8 cellular contexts compared by ENCODE assay signal in the genomic region with DNA sequence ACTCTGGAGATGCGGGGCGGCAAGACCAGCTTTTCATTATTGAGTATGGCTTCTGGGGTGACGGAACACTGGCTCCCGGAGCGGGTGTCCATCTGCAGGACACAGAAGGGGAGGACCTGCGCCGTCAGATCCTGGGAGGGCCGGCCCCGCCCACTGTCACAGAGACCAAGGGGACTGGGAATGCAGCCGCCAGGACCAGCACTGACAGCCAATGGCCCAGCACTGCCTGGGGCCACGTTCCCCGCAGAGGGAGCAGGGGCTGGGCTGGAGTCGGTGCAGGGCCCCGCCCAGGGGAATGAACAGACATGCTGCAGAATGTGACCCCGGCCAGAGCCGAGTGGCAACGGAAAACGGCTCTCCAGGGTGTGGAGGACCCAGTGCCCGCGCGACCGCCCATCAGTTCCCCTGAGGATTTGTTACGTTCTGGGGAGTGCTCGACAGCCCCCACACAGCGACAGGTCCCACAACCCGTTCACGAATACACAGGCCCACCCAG. TPM values are rescaled to one million over a fixed set of nuclear protein-coding genes. Genes with fewer than 3 reads are reported as not detected.
A peak's percentile ranks its signal among the peaks of the same experiment; 100 is the strongest.
DNase-seq lines count a peak whose midpoint lies in the region; TF ChIP-seq lines count a peak whose summit lies in the region.

A gene with protein sequence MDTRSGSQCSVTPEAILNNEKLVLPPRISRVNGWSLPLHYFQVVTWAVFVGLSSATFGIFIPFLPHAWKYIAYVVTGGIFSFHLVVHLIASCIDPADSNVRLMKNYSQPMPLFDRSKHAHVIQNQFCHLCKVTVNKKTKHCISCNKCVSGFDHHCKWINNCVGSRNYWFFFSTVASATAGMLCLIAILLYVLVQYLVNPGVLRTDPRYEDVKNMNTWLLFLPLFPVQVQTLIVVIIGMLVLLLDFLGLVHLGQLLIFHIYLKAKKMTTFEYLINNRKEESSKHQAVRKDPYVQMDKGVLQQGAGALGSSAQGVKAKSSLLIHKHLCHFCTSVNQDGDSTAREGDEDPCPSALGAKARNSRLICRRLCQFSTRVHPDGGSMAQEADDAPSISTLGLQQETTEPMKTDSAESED (minus strand): TSS at position 476 of the 496 bp plus-strand sequence. CDS start 384 bp downstream, at position 92.

- no peaks in the 10 kb centered on the region for H3K4me1 ChIP-seq in Karpas-422 (ENCODE audit: low read length)
- H3K4me1 ChIP-seq in esophagus muscularis mucosa: peaks cover 7 to 24% (median 18%) of the 10 kb centered on the region in 4 donors
- H3K4me1 ChIP-seq in osteoblast (ENCODE audit: insufficient read depth, low read length): no peaks in the 10 kb centered on the region
- no peaks in the 10 kb centered on the region for H3K4me1 ChIP-seq in smooth muscle cell (ENCODE audit: low read depth)

- no peaks in the 10 kb centered on the region for H4K20me1 ChIP-seq in Karpas-422 (ENCODE audit: insufficient read depth, low read depth, low read length)
- no peaks in the 10 kb centered on the region for H4K20me1 ChIP-seq in osteoblast (ENCODE audit: insufficient read depth, low read length)
- H4K20me1 ChIP-seq in smooth muscle cell (ENCODE audit: low read depth): no peaks in the 10 kb centered on the region

- H3K9ac ChIP-seq in Karpas-422 (ENCODE audit: low read length) (no peak within 1 kb of the TSS), smooth muscle cell (ENCODE audit: low read depth) (no peak within 1 kb of the TSS)

- intact Hi-C loops in esophagus muscularis mucosa (cut with DNase I): no loop called here

- H3K27me3 ChIP-seq in Karpas-422 (ENCODE audit: low read length) (no peaks in the 10 kb centered on the region), esophagus muscularis mucosa (peaks cover 0 to 52% (median 0%) of the 10 kb centered on the region in 4 donors), osteoblast (ENCODE audit: insufficient read depth, low read length) (peaks cover 5% of the 10 kb centered on the region), smooth muscle cell (ENCODE audit: low read depth) (no peaks in the 10 kb centered on the region)

- H3K36me3 ChIP-seq in Karpas-422 (ENCODE audit: insufficient read depth, low read length) (no peaks in the 10 kb centered on the region), esophagus muscularis mucosa (peaks cover 0 to 6% (median 0%) of the 10 kb centered on the region in 4 donors), osteoblast (ENCODE audit: insufficient read depth, low read length) (no peaks in the 10 kb centered on the region), smooth muscle cell (ENCODE audit: low read depth) (no peaks in the 10 kb centered on the region)

- H3K4me3 ChIP-seq in Karpas-422 (ENCODE audit: low read length) (no peak within 1 kb of the TSS), esophagus muscularis mucosa (peak within 1 kb of the TSS; percentile 14 to 22 (median 17)), osteoblast (ENCODE audit: insufficient read depth, low read length) (no peak within 1 kb of the TSS), coronary artery (no peak within 1 kb of the TSS), smooth muscle cell (no peak within 1 kb of the TSS)

- no peaks in the 10 kb centered on the region for H3K9me2 ChIP-seq in Karpas-422 (replicated peaks; ENCODE audit: insufficient read depth, low read length)

- no peak for TF ChIP-seq EP300 in esophagus muscularis mucosa (IDR thresholded peaks at IDR 0.05)

- H3K4me2 ChIP-seq in Karpas-422 (ENCODE audit: low read depth, low read length, poor library complexity, severe bottlenecking): no peak within 1 kb of the TSS
- no peak within 1 kb of the TSS for H3K4me2 ChIP-seq in osteoblast (ENCODE audit: insufficient read depth, low read length)
- no peak within 1 kb of the TSS for H3K4me2 ChIP-seq in smooth muscle cell

- H3K27ac ChIP-seq in Karpas-422 (ENCODE audit: low read length) (no peak within 1 kb of the TSS), esophagus muscularis mucosa (replicated peaks in 1 of 4) (no peak within 1 kb of the TSS), osteoblast (ENCODE audit: low read depth, low read length) (no peak within 1 kb of the TSS), coronary artery (no peak within 1 kb of the TSS), smooth muscle cell (ENCODE audit: low read depth) (no peak within 1 kb of the TSS)

- no peak for TF ChIP-seq POLR2A in esophagus muscularis mucosa (IDR thresholded peaks at IDR 0.05; ENCODE audit: low read depth)

- H3K9me3 ChIP-seq in Karpas-422 (ENCODE audit: low read length): no peaks in the 10 kb centered on the region
- H3K9me3 ChIP-seq in esophagus muscularis mucosa: no peaks in the 10 kb centered on the region
- H3K9me3 ChIP-seq in osteoblast (ENCODE audit: low read depth, low read length): no peaks in the 10 kb centered on the region
- H3K9me3 ChIP-seq in smooth muscle cell (replicated peaks; ENCODE audit: low read depth): no peaks in the 10 kb centered on the region

- H2AFZ ChIP-seq in Karpas-422 (ENCODE audit: low read length) (no peak within 1 kb of the TSS), osteoblast (ENCODE audit: low read length) (no peak within 1 kb of the TSS), smooth muscle cell (ENCODE audit: low read depth) (no peak within 1 kb of the TSS)

- H3F3A ChIP-seq in smooth muscle cell (ENCODE audit: low read depth): no peaks in the 10 kb centered on the region

- no peak for TF ChIP-seq CTCF in esophagus muscularis mucosa (IDR thresholded peaks at IDR 0.05)
- TF ChIP-seq CTCF in osteoblast (IDR thresholded peaks at IDR 0.05; ENCODE audit: extremely low read depth, low read depth, low read length): no peak
- TF ChIP-seq CTCF in coronary artery (IDR thresholded peaks at IDR 0.05): no peak
- no peak for TF ChIP-seq CTCF in smooth muscle cell (IDR thresholded peaks at IDR 0.05; ENCODE audit: borderline replicate concordance, insufficient read depth, poor library complexity, severe bottlenecking)

- 75% methylated on average over 23 of the region's 27 CpGs for WGBS in esophagus muscularis mucosa
- WGBS in smooth muscle cell (ENCODE audit: low lambda C conversion rate): 82% methylated on average over 27 of the region's 27 CpGs

- H3K79me2 ChIP-seq in Karpas-422 (ENCODE audit: low read length) (no peaks in the 10 kb centered on the region), osteoblast (ENCODE audit: insufficient read depth, low read length) (no peaks in the 10 kb centered on the region), smooth muscle cell (ENCODE audit: low read depth) (no peaks in the 10 kb centered on the region)

- DNase-seq in DMS153 (lab: John Stamatoyannopoulos, UW) (peak; percentile 54), Karpas-422 (no peak), esophagus muscularis mucosa (ENCODE audit: extremely low spot score) (no peak), osteoblast (ENCODE audit: insufficient read length, low spot score, missing footprints) (peak; percentile 68), 8988T (no peak), coronary artery (ENCODE audit: low spot score) (no peak), smooth muscle cell (lab: John Stamatoyannopoulos, UW; ENCODE audit: unreplicated experiment) (no peak), UCSD-AML1 (lab: John Stamatoyannopoulos, UW; ENCODE audit: unreplicated experiment) (no peak)

RNA-seq across cellular contexts. Expression of the gene that starts here (rescaled TPM):
- 10.8 and 15.7 TPM in 2 replicates for total RNA-seq in Karpas-422 (2014; rRNA removed; shearing (Covaris generic); ENCODE audit: low replicate concordance)
- total RNA-seq in esophagus muscularis mucosa: 10 to 100 TPM in 2 of 4 donors, 1 to 10 TPM in 2; 4.3 to 13.5 (median 10.9) TPM
- total RNA-seq in osteoblast: 1.2 and 1.8 TPM in 2 replicates
- total RNA-seq in smooth muscle cell: 2.7 and 4.8 TPM in 2 replicates
- 1.7 and 5.5 TPM in 2 replicates for polyA plus RNA-seq in smooth muscle cell

Comparison
In these comparisons a context has a peak if more than half of its experiments do, and no peak if none do; other contexts are left out.
1. DNase-seq: peak in DMS153 (single experiment) and osteoblast (single experiment); none in Karpas-422 (single experiment), esophagus muscularis mucosa (single experiment), 8988T (single experiment), coronary artery (single experiment), smooth muscle cell (single experiment) and UCSD-AML1 (single experiment).
2. H3K4me3 ChIP-seq: peak in esophagus muscularis mucosa (4 of 4); none in Karpas-422 (single experiment), osteoblast (single experiment), coronary artery (single experiment) and smooth muscle cell (single experiment).